8 cellular contexts compared by ENCODE assay signal in the genomic region with DNA sequence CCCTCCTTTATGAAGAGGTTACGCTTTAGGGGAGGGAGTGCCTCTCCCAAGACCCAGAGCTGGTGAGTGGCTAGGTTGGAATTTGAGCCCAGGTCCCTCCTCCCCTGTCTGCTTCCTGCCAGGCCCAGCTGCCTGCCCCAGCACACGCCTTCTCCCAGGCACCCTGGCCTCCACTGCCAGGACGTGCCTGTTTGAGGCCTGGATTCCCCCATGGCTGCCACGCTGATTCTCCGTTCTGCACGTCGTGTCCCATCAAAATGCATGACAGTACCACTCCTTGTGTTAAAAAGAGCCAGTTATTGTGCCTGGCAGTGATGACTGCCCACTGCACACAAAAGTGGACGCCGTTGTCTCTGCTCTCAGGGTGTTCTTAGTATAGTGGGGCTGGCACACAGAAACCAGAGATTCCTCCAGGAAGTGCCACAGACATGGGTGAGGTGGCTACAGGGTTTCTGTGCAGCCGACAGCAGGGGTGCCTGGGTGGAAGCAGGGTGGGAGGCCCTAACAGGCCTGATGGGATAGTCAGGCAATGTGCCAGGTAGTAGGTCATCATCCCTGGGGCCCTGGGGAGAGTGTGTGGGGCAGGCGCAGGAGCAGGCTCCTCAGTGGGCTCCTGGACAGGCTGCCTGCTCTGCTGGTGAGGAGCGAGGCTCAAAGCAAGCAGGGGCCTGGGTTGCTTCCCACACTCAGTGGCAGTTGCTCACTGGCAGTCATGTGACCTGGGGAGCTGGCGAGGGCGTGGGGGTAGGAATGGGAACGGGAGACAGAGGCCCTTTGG. TPM values are rescaled to one million over a fixed set of nuclear protein-coding genes. Genes with fewer than 3 reads are reported as not detected.
DNase-seq lines count a peak whose midpoint lies in the region; ATAC-seq, FAIRE-seq and TF ChIP-seq lines count a peak whose summit lies in the region.

No MANE protein-coding gene starts in this region.

- H3K27me3 ChIP-seq in esophagus muscularis mucosa: no peaks in the 10 kb centered on the region

- TF ChIP-seq EP300 in esophagus muscularis mucosa (IDR thresholded peaks at IDR 0.05): no peak

- no peak for TF ChIP-seq CTCF in esophagus muscularis mucosa (IDR thresholded peaks at IDR 0.05)
- TF ChIP-seq CTCF in natural killer cell (IDR thresholded peaks at IDR 0.05): no peak
- TF ChIP-seq CTCF in progenitor cell of endocrine pancreas (IDR thresholded peaks at IDR 0.05; ENCODE audit: unreplicated experiment): no peak

- H3K4me3 Mint-ChIP-seq in natural killer cell (peak overlapping the region; percentile 52), progenitor cell of endocrine pancreas (ENCODE audit: low read depth) (no peak overlapping the region)
- no peak overlapping the region for H3K4me3 Mint-ChIP-seq in activated T-helper 1 cell treated with anti-CD3 and anti-CD28 coated beads, Interleukin-12 subunit alpha, Interleukin-12 subunit beta, Interleukin-2, Interleukin-4 antibody, amounts not matched to agents 30 ng/mL and 10 ng/mL and 1 ng/mL, durations not matched to agents 14 hours and 24 hours and 36 hours

- WGBS in esophagus muscularis mucosa: 25% methylated on average over 6 of the region's 15 CpGs

- FAIRE-seq in RCC 7860 (lab: Jason Lieb, UNC): peak; percentile 88

- no peaks in the 10 kb centered on the region for H3K9me3 Mint-ChIP-seq in natural killer cell
- peaks cover 3% of the 10 kb centered on the region for H3K9me3 Mint-ChIP-seq in progenitor cell of endocrine pancreas (ENCODE audit: low read depth)
- no peaks in the 10 kb centered on the region for H3K9me3 Mint-ChIP-seq in activated T-helper 1 cell treated with anti-CD3 and anti-CD28 coated beads, Interleukin-12 subunit alpha, Interleukin-12 subunit beta, Interleukin-2, Interleukin-4 antibody, amounts not matched to agents 30 ng/mL and 10 ng/mL and 1 ng/mL, durations not matched to agents 14 hours and 24 hours and 36 hours

- H3K9me3 ChIP-seq in esophagus muscularis mucosa: no peaks in the 10 kb centered on the region

- H3K27ac ChIP-seq in esophagus muscularis mucosa (replicated peaks in 1 of 4): peak overlapping the region; percentile 69 to 85 (median 76)

- H3K27ac Mint-ChIP-seq in natural killer cell: peak overlapping the region; percentile 82 to 93
- no peak overlapping the region for H3K27ac Mint-ChIP-seq in progenitor cell of endocrine pancreas
- H3K27ac Mint-ChIP-seq in activated T-helper 1 cell treated with anti-CD3 and anti-CD28 coated beads, Interleukin-12 subunit alpha, Interleukin-12 subunit beta, Interleukin-2, Interleukin-4 antibody, amounts not matched to agents 30 ng/mL and 10 ng/mL and 1 ng/mL, durations not matched to agents 14 hours and 24 hours and 36 hours: no peak overlapping the region

- ATAC-seq in natural killer cell: no peak

- H3K36me3 ChIP-seq in esophagus muscularis mucosa: peaks cover 8 to 18% (median 13%) of the 10 kb centered on the region in 4 donors

- peak overlapping the region in 1 of 4 donors; percentile 20 for H3K4me3 ChIP-seq in esophagus muscularis mucosa

- peaks cover 52 to 80% of the 10 kb centered on the region in 2 donors for H3K4me1 Mint-ChIP-seq in natural killer cell
- H3K4me1 Mint-ChIP-seq in progenitor cell of endocrine pancreas (ENCODE audit: low read depth): peaks cover 2% of the 10 kb centered on the region
- peaks cover 47% of the 10 kb centered on the region for H3K4me1 Mint-ChIP-seq in activated T-helper 1 cell treated with anti-CD3 and anti-CD28 coated beads, Interleukin-12 subunit alpha, Interleukin-12 subunit beta, Interleukin-2, Interleukin-4 antibody, amounts not matched to agents 30 ng/mL and 10 ng/mL and 1 ng/mL, durations not matched to agents 14 hours and 24 hours and 36 hours (ENCODE audit: low read depth)

- H3K27me3 Mint-ChIP-seq in natural killer cell (ENCODE audit: low read depth in 2 of 2) (no peaks in the 10 kb centered on the region), progenitor cell of endocrine pancreas (no peaks in the 10 kb centered on the region)
- no peaks in the 10 kb centered on the region for H3K27me3 Mint-ChIP-seq in activated T-helper 1 cell treated with anti-CD3 and anti-CD28 coated beads, Interleukin-12 subunit alpha, Interleukin-12 subunit beta, Interleukin-2, Interleukin-4 antibody, amounts not matched to agents 30 ng/mL and 10 ng/mL and 1 ng/mL, durations not matched to agents 14 hours and 24 hours and 36 hours (ENCODE audit: insufficient read depth)

- intact Hi-C loops in esophagus muscularis mucosa (cut with DNase I) (no loop called here), natural killer cell (cut with micrococcal nuclease) (no loop called here)
- intact Hi-C loops in activated T-helper 1 cell treated with anti-CD3 and anti-CD28 coated beads, Interleukin-12 subunit alpha, Interleukin-12 subunit beta, Interleukin-2, Interleukin-4 antibody, amounts not matched to agents 30 ng/mL and 10 ng/mL and 1 ng/mL, durations not matched to agents 14 hours and 24 hours and 36 hours (cut with micrococcal nuclease): no loop called here

- H3K36me3 Mint-ChIP-seq in natural killer cell (no peaks in the 10 kb centered on the region), progenitor cell of endocrine pancreas (ENCODE audit: insufficient read depth) (peaks cover 5% of the 10 kb centered on the region)
- peaks cover 14% of the 10 kb centered on the region for H3K36me3 Mint-ChIP-seq in activated T-helper 1 cell treated with anti-CD3 and anti-CD28 coated beads, Interleukin-12 subunit alpha, Interleukin-12 subunit beta, Interleukin-2, Interleukin-4 antibody, amounts not matched to agents 30 ng/mL and 10 ng/mL and 1 ng/mL, durations not matched to agents 14 hours and 24 hours and 36 hours (ENCODE audit: low read depth)

- peaks cover 63 to 77% (median 72%) of the 10 kb centered on the region in 4 donors for H3K4me1 ChIP-seq in esophagus muscularis mucosa

- no peak for TF ChIP-seq POLR2A in esophagus muscularis mucosa (IDR thresholded peaks at IDR 0.05; ENCODE audit: low read depth)

- DNase-seq in ELF-1 (ENCODE audit: low read depth, low spot score): peak; percentile 86
- peak; percentile 93 for DNase-seq in RCC 7860 (ENCODE audit: low spot score)
- no peak for DNase-seq in esophagus muscularis mucosa (ENCODE audit: extremely low spot score)
- DNase-seq in natural killer cell: no peak
- no peak for DNase-seq in NCI-H2227 treated with DMSO at 0.1 percent for 48 hours (lab: John Stamatoyannopoulos, UW)
- DNase-seq in SKM-1 (lab: John Stamatoyannopoulos, UW; ENCODE audit: unreplicated experiment): no peak
- no peak for DNase-seq in progenitor cell of endocrine pancreas (ENCODE audit: low spot score, unreplicated experiment)
- DNase-seq in activated T-helper 1 cell treated with anti-CD3 and anti-CD28 coated beads, Interleukin-12 subunit alpha, Interleukin-12 subunit beta, Interleukin-2, Interleukin-4 antibody, amounts not matched to agents 30 ng/mL and 10 ng/mL and 1 ng/mL, durations not matched to agents 14 hours and 24 hours and 36 hours (ENCODE audit: low spot score): no peak

RNA-seq across cellular contexts. Expression of gene MED15, which starts 24.2 kb away (rescaled TPM):
- total RNA-seq in esophagus muscularis mucosa (10 to 100 TPM; 34.0 to 54.1 (median 38.9) TPM), natural killer cell (100 to 1,000 TPM; 269 to 291 (median 270) TPM), progenitor cell of endocrine pancreas (77.8 and 78.0 TPM in 2 replicates)
- total RNA-seq in activated T-helper 1 cell treated with anti-CD3 and anti-CD28 coated beads, Interleukin-12 subunit alpha, Interleukin-12 subunit beta, Interleukin-2, Interleukin-4 antibody, amounts not matched to agents 30 ng/mL and 10 ng/mL and 1 ng/mL, durations not matched to agents 14 hours and 24 hours and 36 hours: 103 and 110 TPM in 2 replicates

RNA-seq across cellular contexts. Expression of gene KLHL22, which starts 36.0 kb away (rescaled TPM):
- total RNA-seq in esophagus muscularis mucosa (10 to 100 TPM; 19.9 to 35.5 (median 27.3) TPM), natural killer cell (10 to 100 TPM; 26.5 to 53.0 (median 31.0) TPM), progenitor cell of endocrine pancreas (47.3 and 51.6 TPM in 2 replicates)
- total RNA-seq in activated T-helper 1 cell treated with anti-CD3 and anti-CD28 coated beads, Interleukin-12 subunit alpha, Interleukin-12 subunit beta, Interleukin-2, Interleukin-4 antibody, amounts not matched to agents 30 ng/mL and 10 ng/mL and 1 ng/mL, durations not matched to agents 14 hours and 24 hours and 36 hours: 18.8 and 21.9 TPM in 2 replicates

Comparison
In these comparisons a context has a peak if more than half of its experiments do, and no peak if none do; other contexts are left out.
1. DNase-seq: peak in ELF-1 (single experiment) and RCC 7860 (single experiment); none in esophagus muscularis mucosa (single experiment), natural killer cell (single experiment), NCI-H2227 treated with DMSO at 0.1 percent for 48 hours (single experiment), SKM-1 (single experiment), progenitor cell of endocrine pancreas (single experiment) and activated T-helper 1 cell treated with anti-CD3 and anti-CD28 coated beads, Interleukin-12 subunit alpha, Interleukin-12 subunit beta, Interleukin-2, Interleukin-4 antibody, amounts not matched to agents 30 ng/mL and 10 ng/mL and 1 ng/mL, durations not matched to agents 14 hours and 24 hours and 36 hours (single experiment).
2. H3K27ac Mint-ChIP-seq: peak in natural killer cell (2 of 2); none in progenitor cell of endocrine pancreas (single experiment) and activated T-helper 1 cell treated with anti-CD3 and anti-CD28 coated beads, Interleukin-12 subunit alpha, Interleukin-12 subunit beta, Interleukin-2, Interleukin-4 antibody, amounts not matched to agents 30 ng/mL and 10 ng/mL and 1 ng/mL, durations not matched to agents 14 hours and 24 hours and 36 hours (single experiment).